ENCODE assay signal across 10 cellular contexts in the genomic region with DNA sequence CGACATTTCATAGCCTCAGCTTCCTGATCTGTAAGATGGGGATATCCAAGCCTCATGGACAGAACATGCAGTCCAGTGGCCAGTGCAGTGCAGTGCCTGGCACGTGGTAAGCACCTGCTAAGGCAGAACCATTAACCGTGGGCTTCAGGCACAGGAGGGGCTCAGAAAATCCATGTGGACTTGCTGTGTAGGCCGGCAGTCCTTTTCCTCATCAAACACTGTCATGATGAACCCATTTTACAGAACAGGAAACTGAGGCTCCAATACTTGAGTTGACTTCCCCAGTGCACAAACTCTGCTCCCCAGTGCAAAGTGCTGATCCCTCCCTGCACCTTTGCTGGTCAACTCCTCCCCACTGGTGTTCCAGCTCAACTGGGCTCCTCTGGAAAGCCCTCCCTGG. TPM values are rescaled to one million over a fixed set of nuclear protein-coding genes. Genes with fewer than 3 reads are reported as not detected.
"Had no signal": no experiment of that assay in that cellular context is flagged by ENCODE, and none has a peak within 500 bp of the region (broad histone marks: within the 10 kb centered on the region; RNA-seq: fewer than 3 reads in every experiment).

No MANE protein-coding gene starts in this region.

- H3K4me2 ChIP-seq: KMS-11 had no signal

- H3K9ac ChIP-seq: GM23248, KMS-11 had no signal

- H3K4me3 Mint-ChIP-seq: H9 had no signal

- H3K9me3 Mint-ChIP-seq: H9 had no signal

- DNase-seq: GM23248, GOT3, H9, HCEC 1CT, Karpas-422, KBM-7 had no signal

- FAIRE-seq: H54, HTR-8/SVneo had no signal

- H3K27ac ChIP-seq: GM23248, KMS-11 had no signal

- H2AFZ ChIP-seq: GM23248 had no signal

- H3K27ac Mint-ChIP-seq: H9 had no signal

- H3K4me3 ChIP-seq: GM23248 had no signal

RNA-seq across cellular contexts. Expression of a gene that starts 18.0 kb away (rescaled TPM):
- total RNA-seq: HT-29 had no signal
